In the genomic region with DNA sequence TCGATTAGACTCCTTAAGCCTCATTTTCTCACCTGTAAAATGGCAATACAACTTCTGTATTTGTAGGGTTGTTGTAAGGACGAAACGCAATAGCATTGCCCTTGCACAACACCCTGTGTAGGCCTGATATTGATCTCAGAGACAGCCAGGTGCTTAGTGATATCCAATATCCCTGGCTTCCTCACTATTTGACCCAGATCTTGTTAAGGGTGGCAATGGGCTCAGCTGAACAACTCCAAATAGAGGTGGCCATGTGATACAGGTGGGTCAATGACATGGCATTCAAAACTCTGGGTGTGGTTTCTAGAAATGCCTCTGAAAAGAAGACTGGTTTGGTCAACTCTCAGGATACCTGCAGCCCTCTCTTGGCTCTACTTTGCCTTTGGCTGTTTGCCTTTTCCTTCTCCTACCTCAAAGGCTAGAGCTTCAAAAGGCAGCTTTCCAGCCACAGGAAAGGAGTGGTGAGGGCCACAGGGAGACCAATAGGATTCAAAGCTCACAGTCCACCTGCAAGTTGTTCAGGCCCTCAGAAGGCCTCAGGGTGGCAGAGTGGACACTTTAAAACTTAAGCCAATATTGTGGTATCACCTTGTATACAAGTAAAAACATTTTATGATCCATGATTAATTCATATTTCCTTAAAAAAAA, we compare ENCODE assay signal across 16 cellular contexts. TPM values are rescaled to one million over a fixed set of nuclear protein-coding genes. Genes with fewer than 3 reads are reported as not detected.
DNase-seq lines count a peak whose midpoint lies in the region; ATAC-seq and TF ChIP-seq lines count a peak whose summit lies in the region.
"Had no signal": no experiment of that assay in that cellular context is flagged by ENCODE, and none has a peak within 500 bp of the region (broad histone marks: within the 10 kb centered on the region; RNA-seq: fewer than 3 reads in every experiment).

No MANE protein-coding gene starts in this region.

- H3K9ac ChIP-seq in parathyroid adenoma = no peak overlapping the region
- H3K9ac ChIP-seq: BLaER1 treated with 17β-estradiol and CSF1 and Interleukin-3, amounts not matched to agents 10 nM and 100 nM had no signal

- H3K27ac ChIP-seq in parathyroid adenoma = peak overlapping the region; percentile 9
- H3K27ac ChIP-seq: BLaER1 treated with 17β-estradiol and CSF1 and Interleukin-3, amounts not matched to agents 10 nM and 100 nM had no signal

- DNase-seq in SIG-M5 treated with dmso at 0.1 percent for 504 hours (lab: John Stamatoyannopoulos, UW; ENCODE audit: unreplicated experiment) = peak; percentile 35
- DNase-seq in SIG-M5 (lab: John Stamatoyannopoulos, UW) = no peak
- peak; percentile 74 for DNase-seq in NCI-H2196 treated with DMSO at 0.1 percent for 48 hours (lab: John Stamatoyannopoulos, UW; ENCODE audit: unreplicated experiment)
- peak; percentile 59 for DNase-seq in left lobe of liver (ENCODE audit: low spot score)
- no peak for DNase-seq in NK-92 (lab: John Stamatoyannopoulos, UW; ENCODE audit: unreplicated experiment)
- DNase-seq in AG20443 (ENCODE audit: low spot score) = no peak
- DNase-seq: 8988T; Calu3; CD4-positive, CD25-positive, alpha-beta regulatory T cell; DMS79; GOT3; H9 had no signal

- no peak for TF ChIP-seq CTCF in parathyroid adenoma (IDR thresholded peaks at IDR 0.05)

- no peaks in the 10 kb centered on the region for H3K9me3 ChIP-seq in parathyroid adenoma (ENCODE audit: control insufficient read depth, low read length)
- H3K9me3 ChIP-seq: BLaER1 treated with 17β-estradiol and CSF1 and Interleukin-3, amounts not matched to agents 10 nM and 100 nM had no signal

- H3K79me2 ChIP-seq in parathyroid adenoma = no peaks in the 10 kb centered on the region

- H3K4me3 ChIP-seq in parathyroid adenoma (ENCODE audit: low read depth, low read length) = no peak overlapping the region
- H3K4me3 ChIP-seq: BLaER1 treated with 17β-estradiol and CSF1 and Interleukin-3, amounts not matched to agents 10 nM and 100 nM had no signal

- H3K36me3 ChIP-seq in parathyroid adenoma (ENCODE audit: control insufficient read depth, insufficient read depth, low read length) = no peaks in the 10 kb centered on the region
- H3K36me3 ChIP-seq: BLaER1 treated with 17β-estradiol and CSF1 and Interleukin-3, amounts not matched to agents 10 nM and 100 nM had no signal

- H2AFZ ChIP-seq in parathyroid adenoma = peak overlapping the region; percentile 33

- no peaks in the 10 kb centered on the region for H3K27me3 ChIP-seq in parathyroid adenoma (ENCODE audit: control insufficient read depth, insufficient read depth, low read length)
- H3K27me3 ChIP-seq: BLaER1 treated with 17β-estradiol and CSF1 and Interleukin-3, amounts not matched to agents 10 nM and 100 nM had no signal

- H3K4me1 ChIP-seq in parathyroid adenoma = peaks cover 8% of the 10 kb centered on the region
- H3K4me1 ChIP-seq: BLaER1 treated with 17β-estradiol and CSF1 and Interleukin-3, amounts not matched to agents 10 nM and 100 nM had no signal

- ATAC-seq in left lobe of liver (peak; percentile 97), GM19467 (IDR thresholded peaks at IDR 0.05; ENCODE audit: unreplicated experiment) (no peak)

- H3K4me2 ChIP-seq in parathyroid adenoma (ENCODE audit: low read length) = no peak overlapping the region
- H3K4me2 ChIP-seq: BLaER1 treated with 17β-estradiol and CSF1 and Interleukin-3, amounts not matched to agents 10 nM and 100 nM had no signal

RNA-seq across cellular contexts. Expression of a gene that starts 14.9 kb away (rescaled TPM):
- total RNA-seq in left lobe of liver = 12.5 TPM

RNA-seq across cellular contexts. Expression of a gene that starts 45.3 kb away (rescaled TPM):
- not detected for total RNA-seq in left lobe of liver
- total RNA-seq: Calu3; CD4-positive, CD25-positive, alpha-beta regulatory T cell; H9; HT-29 had no signal

Comparison
In these comparisons a context has a peak if more than half of its experiments do, and no peak if none do; other contexts are left out.
1. DNase-seq: peak in SIG-M5 treated with dmso at 0.1 percent for 504 hours (single experiment), NCI-H2196 treated with DMSO at 0.1 percent for 48 hours (single experiment) and left lobe of liver (single experiment); none in SIG-M5 (single experiment), NK-92 (single experiment) and AG20443 (single experiment).